ENCODE assay signal across 16 cellular contexts in the genomic region with DNA sequence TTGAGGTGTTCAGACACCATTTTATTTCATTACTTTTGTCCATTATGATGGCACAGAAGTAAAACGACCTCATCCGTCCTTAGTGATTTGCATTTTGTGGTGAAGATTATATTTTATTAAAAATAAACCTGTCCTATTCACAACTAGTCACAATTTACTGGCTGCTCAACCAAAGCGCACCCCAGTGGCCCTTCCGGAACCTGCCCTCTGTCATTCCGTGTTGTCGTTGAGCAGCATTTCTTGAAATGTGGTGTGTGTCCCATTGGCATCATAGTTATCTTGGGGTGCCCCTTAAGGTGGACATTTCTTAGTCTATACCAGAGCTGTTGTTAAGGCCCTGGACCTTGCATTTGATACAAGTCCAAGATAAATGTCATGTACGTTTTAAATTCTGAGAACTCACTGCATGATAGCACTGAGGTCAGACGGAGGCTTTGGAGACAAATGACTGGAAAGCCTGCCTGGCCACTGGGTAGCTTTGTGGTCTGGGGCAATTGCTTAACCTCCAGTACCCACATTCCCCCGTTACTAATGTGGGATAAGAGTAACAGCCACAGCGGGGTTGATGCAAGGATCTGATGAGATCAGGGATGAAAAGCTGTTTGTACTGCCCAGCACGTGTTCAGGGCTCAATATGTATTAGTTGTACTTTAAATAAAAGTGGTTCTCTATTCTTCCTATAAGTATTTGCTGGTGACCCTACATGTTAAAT. TPM values are rescaled to one million over a fixed set of nuclear protein-coding genes. Genes with fewer than 3 reads are reported as not detected.
DNase-seq lines count a peak whose midpoint lies in the region; ATAC-seq, FAIRE-seq and TF ChIP-seq lines count a peak whose summit lies in the region.
"Had no signal": no experiment of that assay in that cellular context is flagged by ENCODE, and none has a peak within 500 bp of the region (broad histone marks: within the 10 kb centered on the region; RNA-seq: fewer than 3 reads in every experiment).

No MANE protein-coding gene starts in this region.

- H3K27ac Mint-ChIP-seq in natural killer cell treated with Interleukin-12 subunit alpha and Interleukin-12 subunit beta and Interleukin-15 and Interleukin-18, amount 100 ng/mL, for 72 hours, result peak overlapping the region in 1 of 2 donors; percentile 64
- H3K27ac Mint-ChIP-seq: activated B cell treated with CpG ODN at 0.5 μM for 24 hours; CD8-positive, alpha-beta T cell had no signal

- peaks cover 3% of the 10 kb centered on the region for H3K36me3 ChIP-seq in bronchial epithelial cell (ENCODE audit: control insufficient read depth, insufficient read depth, low read length)

- peak; percentile 71 to 83 for ATAC-seq in natural killer cell treated with Interleukin-12 subunit alpha and Interleukin-12 subunit beta and Interleukin-15 and Interleukin-18, amount 100 ng/mL, for 72 hours
- ATAC-seq in GM21786 (IDR thresholded peaks at IDR 0.05; ENCODE audit: unreplicated experiment), result no peak
- ATAC-seq in HG02623 (IDR thresholded peaks at IDR 0.05; ENCODE audit: unreplicated experiment), result no peak
- ATAC-seq: CD8-positive, alpha-beta T cell; left lobe of liver had no signal

- peak overlapping the region; percentile 72 for H3K4me3 Mint-ChIP-seq in natural killer cell treated with Interleukin-12 subunit alpha and Interleukin-12 subunit beta and Interleukin-15 and Interleukin-18, amount 100 ng/mL, for 72 hours
- H3K4me3 Mint-ChIP-seq: activated B cell treated with CpG ODN at 0.5 μM for 24 hours; CD8-positive, alpha-beta T cell; central memory CD8-positive, alpha-beta T cell had no signal

- H3K27me3 ChIP-seq in bronchial epithelial cell (ENCODE audit: control insufficient read depth, insufficient read depth, low read length), result no peaks in the 10 kb centered on the region

- peaks cover 5% of the 10 kb centered on the region for H3K36me3 Mint-ChIP-seq in natural killer cell treated with Interleukin-12 subunit alpha and Interleukin-12 subunit beta and Interleukin-15 and Interleukin-18, amount 100 ng/mL, for 72 hours

- no peak overlapping the region for H3K4me3 ChIP-seq in bronchial epithelial cell (ENCODE audit: low read depth, low read length)

- no peaks in the 10 kb centered on the region for H3K27me3 Mint-ChIP-seq in natural killer cell treated with Interleukin-12 subunit alpha and Interleukin-12 subunit beta and Interleukin-15 and Interleukin-18, amount 100 ng/mL, for 72 hours
- H3K27me3 Mint-ChIP-seq: activated B cell treated with CpG ODN at 0.5 μM for 24 hours; central memory CD8-positive, alpha-beta T cell had no signal

- no peak for TF ChIP-seq CTCF in bronchial epithelial cell (IDR thresholded peaks at IDR 0.05; ENCODE audit: insufficient read depth, low read length, severe bottlenecking)

- DNase-seq in GM03348 (ENCODE audit: low spot score), result peak; percentile 54
- peak; percentile 2 for DNase-seq in NOMO-1 treated with dmso at 0.1 percent for 144 hours (lab: John Stamatoyannopoulos, UW; ENCODE audit: unreplicated experiment)
- DNase-seq in bronchial epithelial cell (ENCODE audit: low read depth), result no peak
- DNase-seq in natural killer cell treated with Interleukin-12 subunit alpha and Interleukin-12 subunit beta and Interleukin-15 and Interleukin-18, amount 100 ng/mL, for 72 hours (ENCODE audit: low spot score), result no peak
- DNase-seq in NAMALWA (ENCODE audit: low spot score), result no peak
- no peak for DNase-seq in effector CD8-positive, alpha-beta T cell (lab: John Stamatoyannopoulos, UW)
- DNase-seq: activated B cell treated with CpG ODN at 0.5 μM for 24 hours; CD8-positive, alpha-beta T cell; Karpas-422; NCI-H345; RPMI8226 had no signal

- peak; percentile 79 for FAIRE-seq in bronchial epithelial cell (lab: Jason Lieb, UNC)
- FAIRE-seq: frontal cortex had no signal

- peaks cover 12 to 38% of the 10 kb centered on the region in 2 donors for H3K4me1 Mint-ChIP-seq in natural killer cell treated with Interleukin-12 subunit alpha and Interleukin-12 subunit beta and Interleukin-15 and Interleukin-18, amount 100 ng/mL, for 72 hours (ENCODE audit: low read depth in 2 of 2)
- H3K4me1 Mint-ChIP-seq: central memory CD8-positive, alpha-beta T cell had no signal

- H3K9me3 Mint-ChIP-seq in natural killer cell treated with Interleukin-12 subunit alpha and Interleukin-12 subunit beta and Interleukin-15 and Interleukin-18, amount 100 ng/mL, for 72 hours, result no peaks in the 10 kb centered on the region
- H3K9me3 Mint-ChIP-seq: activated B cell treated with CpG ODN at 0.5 μM for 24 hours; CD8-positive, alpha-beta T cell; central memory CD8-positive, alpha-beta T cell had no signal

RNA-seq across cellular contexts. Expression of a gene that starts 36.2 kb away (rescaled TPM):
- 60.9 and 97.7 TPM in 2 replicates for total RNA-seq in bronchial epithelial cell
- 10 to 100 TPM; 29.5 to 38.7 TPM for total RNA-seq in natural killer cell treated with Interleukin-12 subunit alpha and Interleukin-12 subunit beta and Interleukin-15 and Interleukin-18, amount 100 ng/mL, for 72 hours

Comparison
In these comparisons a context has a peak if more than half of its experiments do, and no peak if none do; other contexts are left out.
1. DNase-seq: peak in GM03348 (single experiment) and NOMO-1 treated with dmso at 0.1 percent for 144 hours (single experiment); none in bronchial epithelial cell (single experiment), natural killer cell treated with Interleukin-12 subunit alpha and Interleukin-12 subunit beta and Interleukin-15 and Interleukin-18, amount 100 ng/mL, for 72 hours (single experiment), NAMALWA (single experiment) and effector CD8-positive, alpha-beta T cell (single experiment).
2. ATAC-seq: peak in natural killer cell treated with Interleukin-12 subunit alpha and Interleukin-12 subunit beta and Interleukin-15 and Interleukin-18, amount 100 ng/mL, for 72 hours (2 of 2); none in GM21786 (single experiment) and HG02623 (single experiment).